29 cellular contexts compared by ENCODE assay signal in genomic region chr9:5195450-5195849, GRCh38. TPM values are rescaled to one million over a fixed set of nuclear protein-coding genes. Genes with fewer than 3 reads are reported as not detected.
DNase-seq lines count a peak whose midpoint lies in the region; ATAC-seq and TF ChIP-seq lines count a peak whose summit lies in the region.
"Had no signal": no experiment of that assay in that cellular context is flagged by ENCODE, and none has a peak within 500 bp of the region (broad histone marks: within the 10 kb centered on the region; RNA-seq: fewer than 3 reads in every experiment).

No MANE protein-coding gene starts in this region.

- no peaks in the 10 kb centered on the region for H3K9me3 Mint-ChIP-seq in natural killer cell

- 0 out of 3 replicates have a peak, but pooled peaks have one; percentile 33 for ATAC-seq in RWPE2 (ENCODE audit: low read depth)
- peak; percentile 59 for ATAC-seq in upper lobe of right lung
- ATAC-seq in natural killer cell = no peak
- ATAC-seq: Panc1 had no signal

- H3K36me3 Mint-ChIP-seq in natural killer cell = no peaks in the 10 kb centered on the region
- H3K36me3 Mint-ChIP-seq: CD4-positive, CD25-positive, alpha-beta regulatory T cell had no signal

- no peak overlapping the region for H3K4me3 Mint-ChIP-seq in natural killer cell
- H3K4me3 Mint-ChIP-seq: CD4-positive, CD25-positive, alpha-beta regulatory T cell had no signal

- H3K4me1 ChIP-seq in RWPE2 (ENCODE audit: insufficient read depth, poor library complexity, severe bottlenecking) (no peaks in the 10 kb centered on the region), upper lobe of right lung (no peaks in the 10 kb centered on the region)
- H3K4me1 ChIP-seq: BLaER1 had no signal

- H3K36me3 ChIP-seq in RWPE2 (ENCODE audit: low read depth) = no peaks in the 10 kb centered on the region
- no peaks in the 10 kb centered on the region for H3K36me3 ChIP-seq in upper lobe of right lung
- H3K36me3 ChIP-seq: BLaER1 had no signal

- H3K9me3 ChIP-seq in RWPE2 (ENCODE audit: severe bottlenecking) (no peaks in the 10 kb centered on the region), upper lobe of right lung (no peaks in the 10 kb centered on the region)
- H3K9me3 ChIP-seq: BLaER1, SK-N-SH had no signal

- no peak overlapping the region for H3K27ac Mint-ChIP-seq in natural killer cell
- H3K27ac Mint-ChIP-seq: CD4-positive, CD25-positive, alpha-beta regulatory T cell had no signal

- intact Hi-C loops in upper lobe of right lung (cut with DNase I) (no loop called here), natural killer cell (cut with micrococcal nuclease) (no loop called here)

- DNase-seq in SIG-M5 treated with dmso at 0.1 percent for 504 hours (lab: John Stamatoyannopoulos, UW; ENCODE audit: unreplicated experiment) (peak; percentile 1), SIG-M5 (lab: John Stamatoyannopoulos, UW) (no peak), RWPE2 (ENCODE audit: low spot score) (no peak), epithelial cell of esophagus (ENCODE audit: low read depth) (peak; percentile 84), upper lobe of right lung (no peak), hypothalamus (lab: John Stamatoyannopoulos, UW) (no peak), natural killer cell (no peak), NCI-H345 treated with DMSO at 0.1 percent for 48 hours (lab: John Stamatoyannopoulos, UW; ENCODE audit: unreplicated experiment) (no peak)
- DNase-seq: 8988T; CD4-positive, CD25-positive, alpha-beta regulatory T cell; COR-L47; DMS53; H7; KG1; NCI-H1092 treated with DMSO at 0.1 percent for 48 hours; NCI-H146; NCI-H1930; NCI-H2107; NCI-H446; NCI-H526; SHP77 treated with DMSO at 0.1 percent for 48 hours; SK-N-SH; SW 1271 had no signal

- H3K27me3 ChIP-seq in RWPE2 (ENCODE audit: insufficient read depth, poor library complexity, severe bottlenecking) = peaks cover 3% of the 10 kb centered on the region
- H3K27me3 ChIP-seq in upper lobe of right lung = no peaks in the 10 kb centered on the region
- H3K27me3 ChIP-seq: BLaER1 had no signal

- H3K4me1 Mint-ChIP-seq in natural killer cell = no peaks in the 10 kb centered on the region
- H3K4me1 Mint-ChIP-seq: CD4-positive, CD25-positive, alpha-beta regulatory T cell had no signal

- H3K27me3 Mint-ChIP-seq in natural killer cell (ENCODE audit: low read depth in 2 of 2) = peaks cover 4 to 37% of the 10 kb centered on the region in 2 donors

- TF ChIP-seq CTCF in RWPE2 (IDR thresholded peaks at IDR 0.05; ENCODE audit: poor library complexity, severe bottlenecking) (no peak), epithelial cell of esophagus (IDR thresholded peaks at IDR 0.05; ENCODE audit: insufficient read depth, low read depth, low read length, missing control alignments) (no peak), upper lobe of right lung (IDR thresholded peaks at IDR 0.05) (no peak), natural killer cell (IDR thresholded peaks at IDR 0.05) (no peak)

- H3K4me3 ChIP-seq in RWPE2 (ENCODE audit: severe bottlenecking) = no peak overlapping the region
- no peak overlapping the region for H3K4me3 ChIP-seq in epithelial cell of esophagus (ENCODE audit: low read length)
- no peak overlapping the region for H3K4me3 ChIP-seq in upper lobe of right lung
- H3K4me3 ChIP-seq: BLaER1 had no signal

- H3K27ac ChIP-seq in RWPE2 (ENCODE audit: poor library complexity, severe bottlenecking) (no peak overlapping the region), upper lobe of right lung (no peak overlapping the region)
- H3K27ac ChIP-seq: BLaER1, RWPE1 had no signal

RNA-seq across cellular contexts. Expression of gene INSL6, which starts 10.0 kb away (rescaled TPM):
- not detected for total RNA-seq in upper lobe of right lung
- not detected for total RNA-seq in natural killer cell
- total RNA-seq: CD4-positive, CD25-positive, alpha-beta regulatory T cell; Daoy; G401; H7; HT1080 had no signal

RNA-seq across cellular contexts. Expression of gene INSL4, which starts 35.8 kb away (rescaled TPM):
- total RNA-seq in upper lobe of right lung = not detected
- not detected for total RNA-seq in natural killer cell
- total RNA-seq: CD4-positive, CD25-positive, alpha-beta regulatory T cell; Daoy; G401; H7 had no signal

Comparison
In these comparisons a context has a peak if more than half of its experiments do, and no peak if none do; other contexts are left out.
1. DNase-seq: peak in SIG-M5 treated with dmso at 0.1 percent for 504 hours (single experiment) and epithelial cell of esophagus (single experiment); none in SIG-M5 (single experiment), RWPE2 (single experiment), upper lobe of right lung (single experiment), hypothalamus (0 of 51), natural killer cell (single experiment) and NCI-H345 treated with DMSO at 0.1 percent for 48 hours (single experiment).
2. ATAC-seq: peak in RWPE2 (single experiment) and upper lobe of right lung (single experiment); none in natural killer cell (0 of 3).